ENCODE assay signal across 30 cellular contexts in genomic region chr1:118219438-118219837, GRCh38. TPM values are rescaled to one million over a fixed set of nuclear protein-coding genes. Genes with fewer than 3 reads are reported as not detected.
"Had no signal": no experiment of that assay in that cellular context is flagged by ENCODE, and none has a peak within 500 bp of the region (broad histone marks: within the 10 kb centered on the region; RNA-seq: fewer than 3 reads in every experiment).

No MANE protein-coding gene starts in this region.

- H3K9me3 Mint-ChIP-seq: dendritic cell treated with granulocyte-macrophage colony-stimulating factor and Interleukin-4, amounts not matched to agents 40 ng/mL and 50 ng/mL, for 4 days; endodermal cell had no signal

- DNase-seq: colonic mucosa; cortex of kidney; dermis blood vessel endothelial cell; dorsolateral prefrontal cortex; effector CD4-positive, alpha-beta T cell; effector CD8-positive, alpha-beta T cell; effector memory CD4-positive, alpha-beta T cell; effector memory CD8-positive, alpha-beta T cell; endodermal cell; erythroblast; esophagus squamous epithelium; foreskin fibroblast; foreskin keratinocyte; foreskin melanocyte; gastrocnemius medialis; glutamatergic neuron; head of caudate nucleus; heart left ventricle; heart right ventricle had no signal

- H3K4me1 Mint-ChIP-seq: endodermal cell had no signal

- FAIRE-seq: colon, endothelial cell of umbilical vein, frontal cortex had no signal

- H3K27ac Mint-ChIP-seq: dendritic cell treated with granulocyte-macrophage colony-stimulating factor and Interleukin-4, amounts not matched to agents 40 ng/mL and 50 ng/mL, for 4 days; effector memory CD8-positive, alpha-beta T cell; endodermal cell had no signal

- H3K36me3 ChIP-seq: colonic mucosa, esophagus muscularis mucosa, esophagus squamous epithelium, gastrocnemius medialis, gastroesophageal sphincter, heart left ventricle, heart right ventricle had no signal

- ATAC-seq: effector memory CD8-positive, alpha-beta T cell; esophagus mucosa; foreskin keratinocyte; gastrocnemius medialis; gastroesophageal sphincter; heart left ventricle; heart right ventricle had no signal

- H3K4me3 Mint-ChIP-seq: dendritic cell treated with granulocyte-macrophage colony-stimulating factor and Interleukin-4, amounts not matched to agents 40 ng/mL and 50 ng/mL, for 4 days; effector memory CD8-positive, alpha-beta T cell; endodermal cell had no signal

- H3K27me3 Mint-ChIP-seq: dendritic cell treated with granulocyte-macrophage colony-stimulating factor and Interleukin-4, amounts not matched to agents 40 ng/mL and 50 ng/mL, for 4 days; effector memory CD8-positive, alpha-beta T cell had no signal

- H3K9me3 ChIP-seq: colonic mucosa, esophagus muscularis mucosa, esophagus squamous epithelium, gastrocnemius medialis, gastroesophageal sphincter, heart left ventricle, heart right ventricle had no signal

- H3K27me3 ChIP-seq: colonic mucosa, dorsolateral prefrontal cortex, esophagus muscularis mucosa, esophagus squamous epithelium, gastrocnemius medialis, gastroesophageal sphincter, heart left ventricle, heart right ventricle had no signal

- H3K27ac ChIP-seq: colonic mucosa, coronary artery, dorsolateral prefrontal cortex, epithelial cell of prostate, esophagus muscularis mucosa, esophagus squamous epithelium, foreskin keratinocyte, gastrocnemius medialis, gastroesophageal sphincter, heart left ventricle, heart right ventricle had no signal

- H3K4me1 ChIP-seq: colonic mucosa, esophagus muscularis mucosa, esophagus squamous epithelium, foreskin keratinocyte, gastroesophageal sphincter, heart left ventricle, heart right ventricle had no signal

- H3K4me3 ChIP-seq: colonic mucosa, coronary artery, dorsolateral prefrontal cortex, esophagus muscularis mucosa, esophagus squamous epithelium, gastrocnemius medialis, gastroesophageal sphincter, heart left ventricle, heart right ventricle had no signal

RNA-seq across cellular contexts. Expression of gene SPAG17, which starts 34.4 kb away (rescaled TPM):
- total RNA-seq: colonic mucosa, dermis microvascular lymphatic vessel endothelial cell, endothelial cell of umbilical vein, fibroblast of villous mesenchyme, gastrocnemius medialis had no signal
- polyA plus RNA-seq: endothelial cell of umbilical vein, heart left ventricle had no signal
